17 cellular contexts compared by ENCODE assay signal in the genomic region with DNA sequence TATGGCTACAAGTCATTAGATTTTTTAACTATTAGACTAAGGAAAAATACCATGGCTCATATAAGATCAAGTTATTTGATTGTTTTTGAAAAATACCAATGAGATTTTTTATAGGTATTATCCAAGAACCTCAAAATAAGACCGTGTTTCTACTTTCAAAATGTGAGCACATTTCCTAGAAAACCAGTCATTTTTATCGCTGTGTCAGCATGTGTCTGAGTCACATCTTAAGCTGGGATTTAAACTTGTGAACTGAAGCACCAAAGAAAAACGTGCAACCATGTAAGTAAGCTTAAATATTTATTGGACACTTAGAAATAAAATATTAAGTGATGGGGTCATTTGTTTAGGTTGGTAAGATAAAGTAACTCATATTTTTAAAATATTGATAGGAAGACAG.
"Had no signal": no experiment of that assay in that cellular context is flagged by ENCODE, and none has a peak within 500 bp of the region (broad histone marks: within the 10 kb centered on the region; RNA-seq: fewer than 3 reads in every experiment).

No MANE protein-coding gene starts in this region.

- H3K27me3 ChIP-seq: esophagus muscularis mucosa, gastrocnemius medialis, right atrium auricular region had no signal

- FAIRE-seq: kidney, urothelium cell line had no signal

- H3K27ac ChIP-seq: epithelial cell of prostate, esophagus muscularis mucosa, gastrocnemius medialis, left ventricle myocardium inferior, lower lobe of right lung, right atrium auricular region had no signal

- H3K4me1 ChIP-seq: esophagus muscularis mucosa, gastrocnemius medialis, left ventricle myocardium inferior, lower lobe of right lung, right atrium auricular region had no signal

- DNase-seq: effector memory CD8-positive, alpha-beta T cell; gastrocnemius medialis; immature natural killer cell; kidney; left cardiac atrium; left ventricle myocardium inferior; lower lobe of right lung; natural killer cell; posterior cingulate gyrus; small intestine; stimulated activated CD4-positive, alpha-beta T cell treated with anti-CD3 and anti-CD28 coated beads, Interleukin-2, amount 100 ng/mL, for 48 hours; stimulated activated naive CD4-positive, alpha-beta T cell treated with Interleukin-2 at 50 U/mL for 16 hours; trophoblast cell had no signal

- H3K36me3 ChIP-seq: esophagus muscularis mucosa, gastrocnemius medialis, left ventricle myocardium inferior, lower lobe of right lung, right atrium auricular region had no signal

- H3K9me3 ChIP-seq: esophagus muscularis mucosa, gastrocnemius medialis, left ventricle myocardium inferior, lower lobe of right lung, right atrium auricular region had no signal

- ATAC-seq: effector memory CD8-positive, alpha-beta T cell; gastrocnemius medialis; left cardiac atrium; lower lobe of right lung; natural killer cell had no signal

- H3K4me3 ChIP-seq: esophagus muscularis mucosa, gastrocnemius medialis, left ventricle myocardium inferior, lower lobe of right lung, right atrium auricular region had no signal
